1 cellular context compared by ENCODE assay signal in genomic region chr2:75527676-75528075, GRCh38.
TF ChIP-seq lines count a peak whose summit lies in the region.

No MANE protein-coding gene starts in this region.

TF ChIP-seq in HepG2, 621 proteins besides CTCF, POLR2A, EP300 and RAD21 (continues in another document):
- TF ChIP-seq NCOR1 (IDR thresholded peaks at IDR 0.05; ENCODE audit: borderline replicate concordance, low read length) (no peak), SRSF1 (optimal IDR thresholded peaks at IDR 0.05; ENCODE audit: low read depth, low read length) (no peak), PRDM15 (CRISPR knock-in tag; IDR thresholded peaks at IDR 0.05) (no peak), SMAD3 (CRISPR knock-in tag; IDR thresholded peaks at IDR 0.05) (no peak), CEBPB (IDR thresholded peaks at IDR 0.05; ENCODE audit: borderline replicate concordance, low read depth, low read length) (no peak), NKX3-1 (CRISPR knock-in tag; IDR thresholded peaks at IDR 0.05) (no peak), ZNF367 (CRISPR knock-in tag; IDR thresholded peaks at IDR 0.05; ENCODE audit: borderline replicate concordance) (no peak), HDAC1 (CRISPR knock-in tag; IDR thresholded peaks at IDR 0.05) (no peak), ZNF264 (CRISPR knock-in tag; IDR thresholded peaks at IDR 0.05) (0 out of 2 replicates have a peak, but pooled peaks have one; percentile 23), ZFX (CRISPR knock-in tag; IDR thresholded peaks at IDR 0.05; ENCODE audit: low read depth) (no peak), MZF1 (CRISPR knock-in tag; IDR thresholded peaks at IDR 0.05; ENCODE audit: borderline replicate concordance) (no peak), MED1 (CRISPR knock-in tag; IDR thresholded peaks at IDR 0.05) (0 out of 2 replicates have a peak, but pooled peaks have one; percentile 11), RBM22 (optimal IDR thresholded peaks at IDR 0.05; ENCODE audit: low read length) (peak; percentile 46), ZNF331 (CRISPR knock-in tag; IDR thresholded peaks at IDR 0.05) (no peak), MIXL1 (CRISPR knock-in tag; IDR thresholded peaks at IDR 0.05) (no peak), ZNF800 (CRISPR knock-in tag; IDR thresholded peaks at IDR 0.05) (no peak), ZNF576 (CRISPR knock-in tag; IDR thresholded peaks at IDR 0.05) (no peak), NFYC (CRISPR knock-in tag; IDR thresholded peaks at IDR 0.05) (no peak), ZNF34 (CRISPR knock-in tag; IDR thresholded peaks at IDR 0.05; ENCODE audit: borderline replicate concordance) (no peak), ZBTB7B (CRISPR knock-in tag; IDR thresholded peaks at IDR 0.05) (no peak), ZNF772 (CRISPR knock-in tag; IDR thresholded peaks at IDR 0.05) (no peak), ZNF563 (CRISPR knock-in tag; IDR thresholded peaks at IDR 0.05) (no peak), ZNF788 (CRISPR knock-in tag; IDR thresholded peaks at IDR 0.05; ENCODE audit: borderline replicate concordance) (no peak), LCORL (IDR thresholded peaks at IDR 0.05) (no peak), LCORL (CRISPR knock-in tag; IDR thresholded peaks at IDR 0.05) (no peak), HNRNPH1 (optimal IDR thresholded peaks at IDR 0.05; ENCODE audit: low read depth, low read length) (no peak), ATM (IDR thresholded peaks at IDR 0.05; ENCODE audit: borderline replicate concordance) (no peak), RBFOX2 (IDR thresholded peaks at IDR 0.05; ENCODE audit: low read depth, low read length) (no peak), PRPF4 (IDR thresholded peaks at IDR 0.05; ENCODE audit: low read depth, low read length, poor library complexity, severe bottlenecking) (no peak), HMG20B (CRISPR knock-in tag; conservative IDR thresholded peaks at IDR 0.05) (no peak), HOMEZ (CRISPR knock-in tag; IDR thresholded peaks at IDR 0.05; ENCODE audit: low read depth) (no peak), HNRNPUL1 (IDR thresholded peaks at IDR 0.05; ENCODE audit: low read depth, low read length) (no peak), FOXJ3 (CRISPR knock-in tag; IDR thresholded peaks at IDR 0.05; ENCODE audit: borderline replicate concordance) (peak; percentile 43; the same call in 1 of the 2 replicates), ZNF232 (CRISPR knock-in tag; IDR thresholded peaks at IDR 0.05; ENCODE audit: borderline replicate concordance) (0 out of 2 replicates have a peak, but pooled peaks have one; percentile 20), SNAPC5 (CRISPR knock-in tag; IDR thresholded peaks at IDR 0.05; ENCODE audit: borderline replicate concordance) (no peak), ELF4 (CRISPR knock-in tag; IDR thresholded peaks at IDR 0.05; ENCODE audit: borderline replicate concordance) (no peak), NCOA1 (CRISPR knock-in tag; IDR thresholded peaks at IDR 0.05) (no peak), NCOA5 (CRISPR knock-in tag; IDR thresholded peaks at IDR 0.05) (no peak), POLR2G (IDR thresholded peaks at IDR 0.05; ENCODE audit: low read depth, low read length) (0 out of 2 replicates have a peak, but pooled peaks have one; percentile 10), ZNF672 (CRISPR knock-in tag; IDR thresholded peaks at IDR 0.05) (no peak), SOX13 (IDR thresholded peaks at IDR 0.05) (no peak), SOX13 (CRISPR knock-in tag; conservative IDR thresholded peaks at IDR 0.05 in 1 of 2, IDR thresholded peaks at IDR 0.05 in 1 of 2) (no peak)
- TF ChIP-seq, protein P1, sequence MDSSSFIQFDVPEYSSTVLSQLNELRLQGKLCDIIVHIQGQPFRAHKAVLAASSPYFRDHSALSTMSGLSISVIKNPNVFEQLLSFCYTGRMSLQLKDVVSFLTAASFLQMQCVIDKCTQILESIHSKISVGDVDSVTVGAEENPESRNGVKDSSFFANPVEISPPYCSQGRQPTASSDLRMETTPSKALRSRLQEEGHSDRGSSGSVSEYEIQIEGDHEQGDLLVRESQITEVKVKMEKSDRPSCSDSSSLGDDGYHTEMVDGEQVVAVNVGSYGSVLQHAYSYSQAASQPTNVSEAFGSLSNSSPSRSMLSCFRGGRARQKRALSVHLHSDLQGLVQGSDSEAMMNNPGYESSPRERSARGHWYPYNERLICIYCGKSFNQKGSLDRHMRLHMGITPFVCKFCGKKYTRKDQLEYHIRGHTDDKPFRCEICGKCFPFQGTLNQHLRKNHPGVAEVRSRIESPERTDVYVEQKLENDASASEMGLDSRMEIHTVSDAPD (CRISPR knock-in tag; IDR thresholded peaks at IDR 0.05): no peak
- TF ChIP-seq, protein P2, sequence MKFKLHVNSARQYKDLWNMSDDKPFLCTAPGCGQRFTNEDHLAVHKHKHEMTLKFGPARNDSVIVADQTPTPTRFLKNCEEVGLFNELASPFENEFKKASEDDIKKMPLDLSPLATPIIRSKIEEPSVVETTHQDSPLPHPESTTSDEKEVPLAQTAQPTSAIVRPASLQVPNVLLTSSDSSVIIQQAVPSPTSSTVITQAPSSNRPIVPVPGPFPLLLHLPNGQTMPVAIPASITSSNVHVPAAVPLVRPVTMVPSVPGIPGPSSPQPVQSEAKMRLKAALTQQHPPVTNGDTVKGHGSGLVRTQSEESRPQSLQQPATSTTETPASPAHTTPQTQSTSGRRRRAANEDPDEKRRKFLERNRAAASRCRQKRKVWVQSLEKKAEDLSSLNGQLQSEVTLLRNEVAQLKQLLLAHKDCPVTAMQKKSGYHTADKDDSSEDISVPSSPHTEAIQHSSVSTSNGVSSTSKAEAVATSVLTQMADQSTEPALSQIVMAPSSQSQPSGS (CRISPR knock-in tag; IDR thresholded peaks at IDR 0.05): no peak
- TF ChIP-seq, protein P3, sequence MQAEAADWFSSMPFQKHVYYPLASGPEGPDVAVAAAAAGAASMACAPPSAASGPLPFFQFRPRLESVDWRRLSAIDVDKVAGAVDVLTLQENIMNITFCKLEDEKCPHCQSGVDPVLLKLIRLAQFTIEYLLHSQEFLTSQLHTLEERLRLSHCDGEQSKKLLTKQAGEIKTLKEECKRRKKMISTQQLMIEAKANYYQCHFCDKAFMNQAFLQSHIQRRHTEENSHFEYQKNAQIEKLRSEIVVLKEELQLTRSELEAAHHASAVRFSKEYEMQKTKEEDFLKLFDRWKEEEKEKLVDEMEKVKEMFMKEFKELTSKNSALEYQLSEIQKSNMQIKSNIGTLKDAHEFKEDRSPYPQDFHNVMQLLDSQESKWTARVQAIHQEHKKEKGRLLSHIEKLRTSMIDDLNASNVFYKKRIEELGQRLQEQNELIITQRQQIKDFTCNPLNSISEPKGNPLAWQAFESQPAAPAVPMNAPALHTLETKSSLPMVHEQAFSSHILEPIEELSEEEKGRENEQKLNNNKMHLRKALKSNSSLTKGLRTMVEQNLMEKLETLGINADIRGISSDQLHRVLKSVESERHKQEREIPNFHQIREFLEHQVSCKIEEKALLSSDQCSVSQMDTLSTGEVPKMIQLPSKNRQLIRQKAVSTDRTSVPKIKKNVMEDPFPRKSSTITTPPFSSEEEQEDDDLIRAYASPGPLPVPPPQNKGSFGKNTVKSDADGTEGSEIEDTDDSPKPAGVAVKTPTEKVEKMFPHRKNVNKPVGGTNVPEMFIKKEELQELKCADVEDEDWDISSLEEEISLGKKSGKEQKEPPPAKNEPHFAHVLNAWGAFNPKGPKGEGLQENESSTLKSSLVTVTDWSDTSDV (CRISPR knock-in tag; IDR thresholded peaks at IDR 0.05): no peak
- TF ChIP-seq, protein P4, sequence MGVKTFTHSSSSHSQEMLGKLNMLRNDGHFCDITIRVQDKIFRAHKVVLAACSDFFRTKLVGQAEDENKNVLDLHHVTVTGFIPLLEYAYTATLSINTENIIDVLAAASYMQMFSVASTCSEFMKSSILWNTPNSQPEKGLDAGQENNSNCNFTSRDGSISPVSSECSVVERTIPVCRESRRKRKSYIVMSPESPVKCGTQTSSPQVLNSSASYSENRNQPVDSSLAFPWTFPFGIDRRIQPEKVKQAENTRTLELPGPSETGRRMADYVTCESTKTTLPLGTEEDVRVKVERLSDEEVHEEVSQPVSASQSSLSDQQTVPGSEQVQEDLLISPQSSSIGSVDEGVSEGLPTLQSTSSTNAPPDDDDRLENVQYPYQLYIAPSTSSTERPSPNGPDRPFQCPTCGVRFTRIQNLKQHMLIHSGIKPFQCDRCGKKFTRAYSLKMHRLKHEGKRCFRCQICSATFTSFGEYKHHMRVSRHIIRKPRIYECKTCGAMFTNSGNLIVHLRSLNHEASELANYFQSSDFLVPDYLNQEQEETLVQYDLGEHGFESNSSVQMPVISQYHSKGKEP (CRISPR knock-in tag; IDR thresholded peaks at IDR 0.05): no peak
- TF ChIP-seq, protein P5, sequence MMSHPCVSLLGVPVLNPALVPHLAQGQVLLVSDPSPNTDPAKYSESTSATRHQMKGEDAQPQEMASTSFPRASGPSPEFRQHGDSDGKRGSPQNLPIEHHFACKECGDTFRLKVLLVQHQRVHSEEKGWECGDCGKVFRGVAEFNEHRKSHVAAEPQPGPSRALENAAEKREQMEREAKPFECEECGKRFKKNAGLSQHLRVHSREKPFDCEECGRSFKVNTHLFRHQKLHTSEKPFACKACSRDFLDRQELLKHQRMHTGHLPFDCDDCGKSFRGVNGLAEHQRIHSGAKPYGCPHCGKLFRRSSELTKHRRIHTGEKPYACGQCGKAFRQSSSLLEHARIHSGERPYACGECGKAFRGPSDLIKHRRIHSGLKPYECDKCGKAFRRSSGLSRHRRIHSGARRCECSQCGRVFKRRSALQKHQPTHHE (CRISPR knock-in tag; IDR thresholded peaks at IDR 0.05; ENCODE audit: borderline replicate concordance): 0 out of 2 replicates have a peak, but pooled peaks have one; percentile 37
- TF ChIP-seq, protein P6, sequence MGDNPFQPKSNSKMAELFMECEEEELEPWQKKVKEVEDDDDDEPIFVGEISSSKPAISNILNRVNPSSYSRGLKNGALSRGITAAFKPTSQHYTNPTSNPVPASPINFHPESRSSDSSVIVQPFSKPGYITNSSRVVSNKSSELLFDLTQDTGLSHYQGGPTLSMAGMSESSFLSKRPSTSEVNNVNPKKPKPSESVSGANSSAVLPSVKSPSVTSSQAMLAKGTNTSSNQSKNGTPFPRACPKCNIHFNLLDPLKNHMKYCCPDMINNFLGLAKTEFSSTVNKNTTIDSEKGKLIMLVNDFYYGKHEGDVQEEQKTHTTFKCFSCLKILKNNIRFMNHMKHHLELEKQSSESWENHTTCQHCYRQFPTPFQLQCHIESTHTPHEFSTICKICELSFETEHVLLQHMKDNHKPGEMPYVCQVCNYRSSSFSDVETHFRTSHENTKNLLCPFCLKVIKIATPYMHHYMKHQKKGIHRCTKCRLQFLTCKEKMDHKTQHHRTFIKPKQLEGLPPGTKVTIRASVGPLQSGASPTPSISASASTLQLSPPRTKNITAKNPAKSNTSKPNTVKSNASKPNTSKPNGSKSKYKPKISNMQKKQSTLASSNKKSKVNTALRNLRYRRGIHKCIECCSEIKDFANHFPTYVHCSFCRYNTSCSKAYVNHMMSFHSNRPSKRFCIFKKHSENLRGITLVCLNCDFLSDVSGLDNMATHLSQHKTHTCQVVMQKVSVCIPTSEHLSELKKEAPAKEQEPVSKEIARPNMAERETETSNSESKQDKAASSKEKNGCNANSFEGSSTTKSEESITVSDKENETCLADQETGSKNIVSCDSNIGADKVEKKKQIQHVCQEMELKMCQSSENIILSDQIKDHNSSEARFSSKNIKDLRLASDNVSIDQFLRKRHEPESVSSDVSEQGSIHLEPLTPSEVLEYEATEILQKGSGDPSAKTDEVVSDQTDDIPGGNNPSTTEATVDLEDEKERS (CRISPR knock-in tag; IDR thresholded peaks at IDR 0.05): no peak
